Comparison of ENCODE assay signal across 11 cellular contexts in the genomic region with DNA sequence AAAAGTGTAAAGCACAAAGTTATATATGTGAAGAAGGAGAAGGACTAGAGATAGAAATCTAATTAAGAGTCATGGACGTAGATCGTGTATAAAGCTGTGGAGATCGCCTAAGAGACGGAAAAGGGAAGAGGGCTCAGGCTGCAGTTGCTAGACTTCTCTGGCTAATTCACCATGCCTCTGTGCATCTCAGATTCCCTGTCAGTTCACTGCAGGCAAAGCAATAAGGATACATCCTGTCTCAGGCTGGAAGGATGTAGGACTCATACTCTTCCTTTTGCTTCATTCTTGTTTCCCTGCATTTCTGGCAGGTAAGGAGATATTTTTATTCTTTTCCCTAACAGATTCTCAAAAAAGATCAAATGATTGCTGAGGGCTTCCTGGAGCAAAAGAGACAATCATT.
DNase-seq lines count a peak whose midpoint lies in the region; ATAC-seq and TF ChIP-seq lines count a peak whose summit lies in the region.
"Had no signal": no experiment of that assay in that cellular context is flagged by ENCODE, and none has a peak within 500 bp of the region (broad histone marks: within the 10 kb centered on the region; RNA-seq: fewer than 3 reads in every experiment).

No MANE protein-coding gene starts in this region.

- H3K9me2 ChIP-seq in Loucy (replicated peaks; ENCODE audit: low read depth, low read length) = no peaks in the 10 kb centered on the region

- no peak for DNase-seq in A673 (ENCODE audit: low spot score)
- peak; percentile 17 for DNase-seq in choroid plexus epithelial cell (ENCODE audit: low read depth)
- DNase-seq in NCI-H82 (lab: John Stamatoyannopoulos, UW) = no peak
- no peak for DNase-seq in activated T-cell treated with anti-CD3 and anti-CD28 coated beads for 4 hours
- no peak for DNase-seq in activated CD4-positive, alpha-beta T cell treated with anti-CD3 and anti-CD28 coated beads for 4 hours
- DNase-seq: activated CD4-positive, alpha-beta T cell treated with anti-CD3 and anti-CD28 coated beads, Interleukin-2, amount 10 ng/mL, durations not matched to agents 24 days and 14 days; erythroblast had no signal

- H3K4me2 ChIP-seq in Loucy (ENCODE audit: low read depth, low read length, poor library complexity, severe bottlenecking) = no peak overlapping the region

- peaks cover 11% of the 10 kb centered on the region for H3K36me3 ChIP-seq in A673 (ENCODE audit: insufficient read depth, low read length, poor library complexity, severe bottlenecking)
- H3K36me3 ChIP-seq in Loucy (ENCODE audit: insufficient read depth, low read length) = no peaks in the 10 kb centered on the region
- H3K36me3 ChIP-seq in mesodermal cell (ENCODE audit: control insufficient read depth, insufficient read depth, low read length) = no peaks in the 10 kb centered on the region

- H4K20me1 ChIP-seq in Loucy (ENCODE audit: insufficient read depth, low read length, poor library complexity, severe bottlenecking) = no peaks in the 10 kb centered on the region

- intact Hi-C loops in A673 (cut with micrococcal nuclease; ENCODE audit: unreplicated experiment) = loop anchor here (10.0 kb wide), 1 partner anchor 680 kb away; no protein-coding TSS in a partner anchor

- no peaks in the 10 kb centered on the region for H3K79me2 ChIP-seq in Loucy (ENCODE audit: insufficient read depth, low read length)

- no peak for TF ChIP-seq CTCF in A673 (conservative IDR thresholded peaks at IDR 0.05; ENCODE audit: low read depth, low read length)
- TF ChIP-seq CTCF in Loucy (conservative IDR thresholded peaks at IDR 0.05; ENCODE audit: low read length) = no peak
- TF ChIP-seq CTCF in choroid plexus epithelial cell (conservative IDR thresholded peaks at IDR 0.05; ENCODE audit: low read depth, low read length) = no peak

- H3K27ac ChIP-seq in A673 (ENCODE audit: low read depth, low read length, poor library complexity, severe bottlenecking) (peak overlapping the region; percentile 89), mesodermal cell (ENCODE audit: low read depth, low read length, severe bottlenecking) (peak overlapping the region; percentile 97)

- CTCF ChIA-PET in A673 (lab: Charles Lee) = no interaction called here

- peaks cover 66% of the 10 kb centered on the region for H3K4me1 ChIP-seq in A673 (ENCODE audit: insufficient read depth, low read length, poor library complexity, severe bottlenecking)
- H3K4me1 ChIP-seq in Loucy (ENCODE audit: insufficient read depth, low read length, poor library complexity, severe bottlenecking) = no peaks in the 10 kb centered on the region
- peaks cover 25% of the 10 kb centered on the region for H3K4me1 ChIP-seq in mesodermal cell (ENCODE audit: control insufficient read depth, insufficient read depth, low read length, poor library complexity, severe bottlenecking)

- ATAC-seq in HG03457 (IDR thresholded peaks at IDR 0.05; ENCODE audit: unreplicated experiment) = no peak
- ATAC-seq: stimulated activated effector memory CD8-positive, alpha-beta T cell treated with anti-CD3 and anti-CD28 coated beads, Interleukin-12 subunit alpha, Interleukin-12 subunit beta, amount 100 ng/mL, for 72 hours had no signal

- 82 to 95% methylated on average over 4 of the region's 4 CpGs for WGBS in mesodermal cell (ENCODE audit: insufficient coverage in 2 of 2), 2 experiments

- no peaks in the 10 kb centered on the region for H3K9me3 ChIP-seq in A673 (ENCODE audit: low read depth, low read length, poor library complexity, severe bottlenecking)
- H3K9me3 ChIP-seq in Loucy (ENCODE audit: insufficient read depth, low read depth, low read length) = no peaks in the 10 kb centered on the region
- no peaks in the 10 kb centered on the region for H3K9me3 ChIP-seq in mesodermal cell (ENCODE audit: control insufficient read depth, low read length)

- peak overlapping the region; percentile 13 for H3K4me3 ChIP-seq in A673 (ENCODE audit: low read depth, low read length, poor library complexity, severe bottlenecking)
- no peak overlapping the region for H3K4me3 ChIP-seq in Loucy (ENCODE audit: low read length, poor library complexity, severe bottlenecking)
- H3K4me3 ChIP-seq in choroid plexus epithelial cell (ENCODE audit: low read depth, low read length) = no peak overlapping the region
- peak overlapping the region; percentile 9 for H3K4me3 ChIP-seq in mesodermal cell (ENCODE audit: extremely low read depth, insufficient read depth, low read length, poor library complexity, severe bottlenecking)

- H3K9ac ChIP-seq in Loucy (ENCODE audit: low read depth, low read length, poor library complexity, severe bottlenecking) = no peak overlapping the region

- peak overlapping the region; percentile 29; the same call in 1 of the 2 replicates for H2AFZ ChIP-seq in Loucy (ENCODE audit: low read length)

- BruUV-seq in A673 (replicated peaks; lab: Mats Ljungman, UMichigan) = no TSS peak

- POLR2A ChIA-PET in A673 (lab: Charles Lee; ENCODE audit: low non-redundant PET) = no interaction called here

- H3K27me3 ChIP-seq in A673 (replicated peaks; ENCODE audit: insufficient read depth, low read depth, low read length, poor library complexity) (no peaks in the 10 kb centered on the region), Loucy (ENCODE audit: insufficient read depth, low read length, poor library complexity, severe bottlenecking) (no peaks in the 10 kb centered on the region)

- H3F3A ChIP-seq in Loucy (ENCODE audit: low read depth) = no peaks in the 10 kb centered on the region

Comparison
In these comparisons a context has a peak if more than half of its experiments do, and no peak if none do; other contexts are left out.
1. H3K4me3 ChIP-seq: peak in A673 (single experiment) and mesodermal cell (single experiment); none in Loucy (single experiment) and choroid plexus epithelial cell (single experiment).